In the genomic region with DNA sequence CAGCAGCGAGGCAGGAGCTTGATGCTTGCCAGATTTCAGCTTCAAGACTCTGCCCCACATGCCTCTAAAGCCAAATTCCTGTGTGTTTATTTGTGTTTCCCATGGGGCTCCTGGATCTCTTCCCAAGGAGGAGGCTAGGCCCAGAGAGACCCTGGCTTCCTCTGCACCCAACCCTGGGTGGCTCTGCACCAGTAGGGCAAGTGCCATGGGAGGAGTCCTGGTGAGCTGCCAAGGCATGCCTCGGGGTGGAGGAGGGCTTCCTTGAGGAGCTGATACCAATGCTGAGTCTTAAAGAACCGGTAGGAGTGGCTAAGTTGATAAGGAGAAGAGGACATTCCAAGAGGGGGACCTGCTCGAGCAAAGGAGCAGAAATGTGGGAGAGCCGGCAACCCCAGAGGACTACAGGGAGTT, we compare ENCODE assay signal across 17 cellular contexts. TPM values are rescaled to one million over a fixed set of nuclear protein-coding genes. Genes with fewer than 3 reads are reported as not detected.
A peak's percentile ranks its signal among the peaks of the same experiment; 100 is the strongest.
DNase-seq lines count a peak whose midpoint lies in the region; ATAC-seq and TF ChIP-seq lines count a peak whose summit lies in the region.
"Had no signal": no experiment of that assay in that cellular context is flagged by ENCODE, and none has a peak within 500 bp of the region (broad histone marks: within the 10 kb centered on the region; RNA-seq: fewer than 3 reads in every experiment).

No MANE protein-coding gene starts in this region.

- H3K4me1 ChIP-seq in thyroid gland (peaks cover 0 to 6% of the 10 kb centered on the region in 2 donors), uterus (no peaks in the 10 kb centered on the region)

- no peak overlapping the region for H3K9ac ChIP-seq in SK-N-MC (ENCODE audit: insufficient read length)

- H3K4me3 ChIP-seq in SK-N-MC (0 out of 2 replicates have a peak overlapping the region, but pooled peaks have one; percentile 15), fibroblast of the aortic adventitia (ENCODE audit: low read depth, low read length) (no peak overlapping the region), thyroid gland (replicated peaks in 1 of 3) (no peak overlapping the region), uterus (no peak overlapping the region)

- H3K9me3 ChIP-seq in SK-N-MC (ENCODE audit: low read depth, low read length), result no peaks in the 10 kb centered on the region
- no peaks in the 10 kb centered on the region for H3K9me3 ChIP-seq in thyroid gland
- no peaks in the 10 kb centered on the region for H3K9me3 ChIP-seq in uterus

- H3K36me3 ChIP-seq in SK-N-MC (ENCODE audit: insufficient read depth, low read length) (no peaks in the 10 kb centered on the region), thyroid gland (no peaks in the 10 kb centered on the region), uterus (no peaks in the 10 kb centered on the region)

- H3K27me3 ChIP-seq in thyroid gland, result no peaks in the 10 kb centered on the region
- H3K27me3 ChIP-seq in uterus, result no peaks in the 10 kb centered on the region

- peak; percentile 45 for DNase-seq in activated effector memory CD4-positive, alpha-beta T cell treated with anti-CD3 and anti-CD28 coated beads, Interleukin-2, amount 50 U/mL, for 16 hours
- no peak for DNase-seq in activated effector memory CD4-positive, alpha-beta T cell treated with Interleukin-2 at 50 U/mL for 16 hours
- DNase-seq in SK-N-MC (ENCODE audit: low read depth, low spot score) (no peak), fibroblast of the aortic adventitia (ENCODE audit: low read depth) (peak; percentile 72), thyroid gland (peak; percentile 54 to 67), uterus (no peak)
- DNase-seq: activated CD4-positive, CD25-positive, alpha-beta regulatory T cell treated with anti-CD3 and anti-CD28 coated beads, Interleukin-2, amount 50 U/mL, for 72 hours; cerebellar nuclear complex; GF-D8; RPMI8226; stimulated activated CD4-positive, alpha-beta T cell treated with anti-CD3 and anti-CD28 coated beads, Interleukin-2, amount 100 ng/mL, for 48 hours; stimulated activated naive CD8-positive, alpha-beta T cell treated with anti-CD3 and anti-CD28 coated beads, Interleukin-15, amount 100 ng/mL, for 72 hours had no signal

- no peak for TF ChIP-seq CTCF in fibroblast of the aortic adventitia (IDR thresholded peaks at IDR 0.05; ENCODE audit: insufficient read depth, low read length)
- TF ChIP-seq CTCF in thyroid gland (IDR thresholded peaks at IDR 0.05), result no peak
- TF ChIP-seq CTCF in uterus (IDR thresholded peaks at IDR 0.05), result no peak

- TF ChIP-seq POLR2A in thyroid gland (IDR thresholded peaks at IDR 0.05), result no peak
- no peak for TF ChIP-seq POLR2A in uterus (IDR thresholded peaks at IDR 0.05)

- WGBS in thyroid gland, 2 donors, result 8 to 14% methylated on average over 5 of the region's 5 CpGs

- ATAC-seq in GM21360 (IDR thresholded peaks at IDR 0.05; ENCODE audit: unreplicated experiment), result no peak
- ATAC-seq in HG03045 (IDR thresholded peaks at IDR 0.05; ENCODE audit: unreplicated experiment), result no peak
- ATAC-seq: stimulated activated naive CD8-positive, alpha-beta T cell treated with anti-CD3 and anti-CD28 coated beads, Interleukin-15, amount 100 ng/mL, for 72 hours had no signal

- intact Hi-C loops in thyroid gland (cut with DNase I), result no loop called here
- intact Hi-C loops in uterus (cut with DNase I; ENCODE audit: low total_unique reads), result no loop called here

- H3K27ac ChIP-seq in SK-N-MC (no peak overlapping the region), thyroid gland (no peak overlapping the region), uterus (no peak overlapping the region)

RNA-seq across cellular contexts. Expression of gene TIFAB, which starts 6.8 kb away (rescaled TPM):
- total RNA-seq in fibroblast of the aortic adventitia (ENCODE audit: low replicate concordance) (0.08 TPM in 1 of 2 replicates, not detected in the other), thyroid gland (not detected), uterus (under 1 TPM in 1 of 4 donors, not detected in 3; 0.28 TPM)
- total RNA-seq: activated T-helper 2 cell treated with anti-CD3 and anti-CD28 coated beads, Interferon-gamma antibody, Interleukin-2, Interleukin-4, amounts not matched to agents 10 μg/mL and 5 μg/mL and 100 μg/mL, durations not matched to agents 14 hours and 24 hours and 36 hours; frontal cortex; kidney epithelial cell had no signal

RNA-seq across cellular contexts. Expression of gene DCANP1, which starts 11.8 kb away (rescaled TPM):
- total RNA-seq in fibroblast of the aortic adventitia (ENCODE audit: low replicate concordance), result not detected in 2 replicates
- not detected for total RNA-seq in thyroid gland
- total RNA-seq in uterus, result not detected
- total RNA-seq: activated T-helper 2 cell treated with anti-CD3 and anti-CD28 coated beads, Interferon-gamma antibody, Interleukin-2, Interleukin-4, amounts not matched to agents 10 μg/mL and 5 μg/mL and 100 μg/mL, durations not matched to agents 14 hours and 24 hours and 36 hours; frontal cortex; kidney epithelial cell had no signal

RNA-seq across cellular contexts. Expression of gene MACROH2A1, which starts 59.9 kb away (rescaled TPM):
- total RNA-seq in fibroblast of the aortic adventitia (ENCODE audit: low replicate concordance) (116 and 132 TPM in 2 replicates), thyroid gland (100 to 1,000 TPM; 149 to 242 (median 227) TPM), uterus (100 to 1,000 TPM; 121 to 200 (median 141) TPM)

Comparison
In these comparisons a context has a peak if more than half of its experiments do, and no peak if none do; other contexts are left out.
1. DNase-seq: peak in activated effector memory CD4-positive, alpha-beta T cell treated with anti-CD3 and anti-CD28 coated beads, Interleukin-2, amount 50 U/mL, for 16 hours (single experiment), fibroblast of the aortic adventitia (single experiment) and thyroid gland (2 of 2); none in activated effector memory CD4-positive, alpha-beta T cell treated with Interleukin-2 at 50 U/mL for 16 hours (single experiment), SK-N-MC (single experiment) and uterus (0 of 2).